21 cellular contexts compared by ENCODE assay signal in genomic region chr1:118132000-118132399, GRCh38. TPM values are rescaled to one million over a fixed set of nuclear protein-coding genes. Genes with fewer than 3 reads are reported as not detected.
DNase-seq lines count a peak whose midpoint lies in the region; ATAC-seq, FAIRE-seq and TF ChIP-seq lines count a peak whose summit lies in the region.
"Had no signal": no experiment of that assay in that cellular context is flagged by ENCODE, and none has a peak within 500 bp of the region (broad histone marks: within the 10 kb centered on the region; RNA-seq: fewer than 3 reads in every experiment).

No MANE protein-coding gene starts in this region.

- H3K4me3 ChIP-seq in K562 (no peak overlapping the region), HepG2 (replicated peaks in 1 of 3; ENCODE audit: insufficient read depth in 1 of 3, low read depth in 2 of 3, low read length in 3 of 3) (no peak overlapping the region), esophagus muscularis mucosa (no peak overlapping the region)
- H3K4me3 ChIP-seq: BLaER1 had no signal

- H3K4me3 Mint-ChIP-seq in T-helper 1 cell treated with Interleukin-12 subunit alpha and Interleukin-12 subunit beta and Interleukin-4 antibody, amounts not matched to agents 30 μg/mL and 1 μg/mL, for 36 hours = no peak overlapping the region
- H3K4me3 Mint-ChIP-seq: CD8-positive, alpha-beta memory T cell; H9; HFFc6 had no signal

- no peak overlapping the region for H3K27ac ChIP-seq in K562 (ENCODE audit: extremely low read depth, low read depth, low read length)
- no peak overlapping the region for H3K27ac ChIP-seq in HepG2 (ENCODE audit: extremely low read length, insufficient read depth, low read length)
- H3K27ac ChIP-seq in esophagus muscularis mucosa (replicated peaks in 1 of 4) = no peak overlapping the region
- H3K27ac ChIP-seq: BLaER1, HL-60 had no signal

- no peak overlapping the region for H3K4me2 ChIP-seq in K562 (ENCODE audit: insufficient read depth, low read length)
- no peak overlapping the region for H3K4me2 ChIP-seq in HepG2 (ENCODE audit: low read depth, low read length)
- H3K4me2 ChIP-seq: BLaER1 had no signal

- H3K4me1 ChIP-seq in K562 (replicated peaks in 1 of 2; ENCODE audit: control insufficient read depth in 2 of 2, insufficient read depth in 2 of 2, low read length in 2 of 2) = no peaks in the 10 kb centered on the region
- H3K4me1 ChIP-seq in HepG2 (ENCODE audit: insufficient read depth, low read length) = no peaks in the 10 kb centered on the region
- H3K4me1 ChIP-seq in esophagus muscularis mucosa = peaks cover 0 to 8% (median 3%) of the 10 kb centered on the region in 4 donors
- H3K4me1 ChIP-seq: BLaER1, Caco-2 had no signal

- peak overlapping the region; percentile 42 for H3K27ac Mint-ChIP-seq in T-helper 1 cell treated with Interleukin-12 subunit alpha and Interleukin-12 subunit beta and Interleukin-4 antibody, amounts not matched to agents 30 μg/mL and 1 μg/mL, for 36 hours
- H3K27ac Mint-ChIP-seq: H9, HFFc6 had no signal

- TF ChIP-seq EP300 in K562 (IDR thresholded peaks at IDR 0.05; ENCODE audit: low read length) = no peak
- TF ChIP-seq EP300 in HepG2 (IDR thresholded peaks at IDR 0.05; ENCODE audit: low read depth in 2 of 2, low read length in 2 of 2) = no peak
- no peak for TF ChIP-seq EP300 in HepG2 (CRISPR knock-in tag; IDR thresholded peaks at IDR 0.05; ENCODE audit: borderline replicate concordance)
- TF ChIP-seq EP300 in esophagus muscularis mucosa (IDR thresholded peaks at IDR 0.05) = no peak

- H3K9me3 ChIP-seq in K562 (replicated peaks; ENCODE audit: control insufficient read depth, insufficient read depth, low read depth, low read length) (no peaks in the 10 kb centered on the region), HepG2 (ENCODE audit: low read length) (no peaks in the 10 kb centered on the region), esophagus muscularis mucosa (no peaks in the 10 kb centered on the region)
- H3K9me3 ChIP-seq: BLaER1, Caco-2 had no signal

- TF ChIP-seq POLR2A in K562 (conservative IDR thresholded peaks at IDR 0.05) (no peak), HepG2 (IDR thresholded peaks at IDR 0.05; ENCODE audit: insufficient read depth in 1 of 2, low read depth in 2 of 2, low read length in 2 of 2) (no peak), esophagus muscularis mucosa (IDR thresholded peaks at IDR 0.05; ENCODE audit: low read depth) (no peak)

- no peaks in the 10 kb centered on the region for H3K9me3 Mint-ChIP-seq in T-helper 1 cell treated with Interleukin-12 subunit alpha and Interleukin-12 subunit beta and Interleukin-4 antibody, amounts not matched to agents 30 μg/mL and 1 μg/mL, for 36 hours
- H3K9me3 Mint-ChIP-seq: CD8-positive, alpha-beta memory T cell; H9; HFFc6 had no signal

- FAIRE-seq in K562 (lab: Jason Lieb, UNC) (no peak), HepG2 (lab: Jason Lieb, UNC) (no peak)
- FAIRE-seq: GM12892, GM19239 had no signal

- no peaks in the 10 kb centered on the region for H3K9me1 ChIP-seq in K562 (ENCODE audit: control insufficient read depth, insufficient read depth, low read length)

- H3K79me2 ChIP-seq in K562 (ENCODE audit: control insufficient read depth, insufficient read depth, low read length) (no peaks in the 10 kb centered on the region), HepG2 (ENCODE audit: insufficient read depth, low read length) (no peaks in the 10 kb centered on the region)

- H3K27me3 Mint-ChIP-seq in T-helper 1 cell treated with Interleukin-12 subunit alpha and Interleukin-12 subunit beta and Interleukin-4 antibody, amounts not matched to agents 30 μg/mL and 1 μg/mL, for 36 hours (ENCODE audit: low read depth) = peaks cover 14% of the 10 kb centered on the region

- POLR2A ChIA-PET in K562 (lab: Yijun Ruan, JAX) (no interaction called here), HepG2 (lab: Yijun Ruan, JAX) (no interaction called here)

- peaks cover 5% of the 10 kb centered on the region for H3K4me1 Mint-ChIP-seq in T-helper 1 cell treated with Interleukin-12 subunit alpha and Interleukin-12 subunit beta and Interleukin-4 antibody, amounts not matched to agents 30 μg/mL and 1 μg/mL, for 36 hours (ENCODE audit: low read depth)
- H3K4me1 Mint-ChIP-seq: CD8-positive, alpha-beta memory T cell had no signal

- H3K27me3 ChIP-seq in K562 (ENCODE audit: control insufficient read depth in 2 of 2, insufficient read depth in 2 of 2, low read length in 2 of 2) = no peaks in the 10 kb centered on the region
- no peaks in the 10 kb centered on the region for H3K27me3 ChIP-seq in HepG2 (ENCODE audit: control insufficient read depth in 1 of 2, insufficient read depth in 2 of 2, low read length in 2 of 2)
- H3K27me3 ChIP-seq in esophagus muscularis mucosa = peaks cover 0 to 7% (median 0%) of the 10 kb centered on the region in 4 donors
- H3K27me3 ChIP-seq: BLaER1 had no signal

- no peaks in the 10 kb centered on the region for H3K36me3 ChIP-seq in K562 (ENCODE audit: control insufficient read depth, insufficient read depth, low read length)
- H3K36me3 ChIP-seq in HepG2 (replicated peaks in 1 of 2; ENCODE audit: control insufficient read depth in 1 of 2, insufficient read depth in 2 of 2, low read length in 2 of 2) = no peaks in the 10 kb centered on the region
- H3K36me3 ChIP-seq in esophagus muscularis mucosa = no peaks in the 10 kb centered on the region
- H3K36me3 ChIP-seq: BLaER1 had no signal

- TF ChIP-seq CTCF in K562 (IDR thresholded peaks at IDR 0.05 in 2 of 3, conservative IDR thresholded peaks at IDR 0.05 in 1 of 3; ENCODE audit: insufficient read depth in 2 of 3, low read depth in 1 of 3, low read length in 3 of 3) (no peak), HepG2 (CRISPR knock-in tag; IDR thresholded peaks at IDR 0.05) (peak; percentile 19; the same call in 1 of the 2 replicates), esophagus muscularis mucosa (IDR thresholded peaks at IDR 0.05) (no peak)

- H3K9ac ChIP-seq in K562 (ENCODE audit: insufficient read depth in 1 of 2, low read depth in 2 of 2, low read length in 2 of 2) = no peak overlapping the region
- H3K9ac ChIP-seq in HepG2 (ENCODE audit: insufficient read depth, low read depth, low read length) = no peak overlapping the region
- H3K9ac ChIP-seq: BLaER1 had no signal

- DNase-seq in T-helper 1 cell (no peak), K562 (ENCODE audit: extremely low read depth in 1 of 4, low spot score in 3 of 4) (peak in 2 of 4 experiments; percentile 18 to 27), HepG2 (ENCODE audit: low spot score) (peak; percentile 12), NOMO-1 treated with DMSO at 0.1 percent for 48 hours (lab: John Stamatoyannopoulos, UW; ENCODE audit: unreplicated experiment) (no peak), esophagus muscularis mucosa (ENCODE audit: extremely low spot score) (no peak)
- DNase-seq: 8988T; AML-193; CD8-positive, alpha-beta memory T cell; DMS79; GOT3; H9; HFFc6; IMR-90; KG1 had no signal

- WGBS in K562 (ENCODE audit: insufficient coverage, low coverage, missing lambda C conversion rate) = under 1% methylated on average over 5 of the region's 5 CpGs
- WGBS in HepG2 (ENCODE audit: low lambda C conversion rate) = 33% methylated on average over 5 of the region's 5 CpGs
- 99% methylated on average over 5 of the region's 5 CpGs for WGBS in esophagus muscularis mucosa

- peak in 1 of 2 experiments; percentile 26; a peak in 1 of 4 replicates for TF ChIP-seq RAD21 in K562 (CRISPR knock-in tag; conservative IDR thresholded peaks at IDR 0.05 in 1 of 2, IDR thresholded peaks at IDR 0.05 in 1 of 2)
- no peak for TF ChIP-seq RAD21 in HepG2 (CRISPR knock-in tag; IDR thresholded peaks at IDR 0.05)

- H3K36me3 Mint-ChIP-seq in T-helper 1 cell treated with Interleukin-12 subunit alpha and Interleukin-12 subunit beta and Interleukin-4 antibody, amounts not matched to agents 30 μg/mL and 1 μg/mL, for 36 hours (ENCODE audit: low read depth) = no peaks in the 10 kb centered on the region
- H3K36me3 Mint-ChIP-seq: CD8-positive, alpha-beta memory T cell had no signal

- in situ Hi-C loops in K562 (cut with MboI) (no loop called here), HepG2 (cut with HindIII; ENCODE audit: extremely low pct_ligation_motif_present, low pct_unique_long_range_greater_than_20kb) (no loop called here)

- BruUV-seq in K562 (replicated peaks; lab: Mats Ljungman, UMichigan) (no TSS peak), HepG2 (replicated peaks; lab: Mats Ljungman, UMichigan) (no TSS peak)

- CTCF ChIA-PET in K562 (lab: Yijun Ruan, JAX; ENCODE audit: low intra/inter-chr PET ratio) = no interaction called here
- CTCF ChIA-PET in HepG2 (lab: Yijun Ruan, JAX; ENCODE audit: low intra/inter-chr PET ratio, low total read pairs) = no interaction called here

- ATAC-seq in K562 (peak; percentile 89), HepG2 (peak; percentile 88), HG02852 (IDR thresholded peaks at IDR 0.05; ENCODE audit: unreplicated experiment) (no peak)

- no peak overlapping the region for H2AFZ ChIP-seq in K562 (ENCODE audit: low read depth, low read length)
- no peak overlapping the region for H2AFZ ChIP-seq in HepG2 (ENCODE audit: low read length)

- intact Hi-C loops in K562 (cut with micrococcal nuclease) = no loop called here
- intact Hi-C loops in HepG2 (cut with micrococcal nuclease; ENCODE audit: unreplicated experiment) = no loop called here
- intact Hi-C loops in esophagus muscularis mucosa (cut with DNase I) = no loop called here

- H4K20me1 ChIP-seq in K562 (replicated peaks; ENCODE audit: control insufficient read depth, insufficient read depth, low read length) (no peaks in the 10 kb centered on the region), HepG2 (ENCODE audit: insufficient read depth, low read length) (no peaks in the 10 kb centered on the region)
- H4K20me1 ChIP-seq: BLaER1 had no signal

RNA-seq across cellular contexts. Expression of gene SPAG17, which starts 53.0 kb away (rescaled TPM):
- total RNA-seq in K562 (2011; cell fraction: chromatin; rRNA removed; ENCODE audit: low replicate concordance) = 1.5 and 1.9 TPM in 2 replicates
- total RNA-seq in K562 (2011; cell fraction: nucleolus; rRNA removed) = 3.2 TPM in 1 of 2 replicates, not detected in the other
- 1.5 and 1.7 TPM in 2 replicates for total RNA-seq in K562 (2011; cell fraction: nucleoplasm; rRNA removed)
- 0.33 and 2.0 TPM in 2 replicates for total RNA-seq in K562 (2014; rRNA removed)
- 0.91 and 0.99 TPM in 2 replicates for total RNA-seq in K562 (2014; rRNA removed; fragmentation: Illumina TruSeq; extraction: Trizol)
- total RNA-seq in K562 (2015; rRNA removed; fragmentation: Illumina TruSeq; extraction: Trizol) = 0.79 and 2.1 TPM in 2 replicates
- 0.63 and 1.3 TPM in 2 replicates for total RNA-seq in K562 (2021)
- 0.07 TPM in 1 of 2 replicates, not detected in the other for polyA plus RNA-seq in K562 (2011; rRNA removed)
- polyA plus RNA-seq in K562 (2011; cell fraction: cytosol; rRNA removed) = 0.21 TPM in 1 of 2 replicates, not detected in the other
- 0.29 and 3.2 TPM in 2 replicates for polyA plus RNA-seq in K562 (2011; cell fraction: nucleus; rRNA removed)
- polyA plus RNA-seq in K562 (2012) = 1.7 and 2.9 TPM in 2 replicates
- 0.98 and 1.5 TPM in 2 replicates for polyA plus RNA-seq in K562 (2014; fragmentation: Illumina TruSeq; extraction: Trizol)
- 1 to 10 TPM in 1 of 2 experiments, under 1 TPM in 1; 0.95 to 1.5 TPM for polyA plus RNA-seq in K562 (2014; fragmentation: Nextera tagmentation; extraction: Ambion mirVana)
- 0.22 and 1.5 TPM in 2 replicates for polyA plus RNA-seq in K562 (2014; rRNA removed)
- 0.53 and 0.54 TPM in 2 replicates for polyA minus RNA-seq in K562 (2011; rRNA and poly(A)+ RNA removed)
- polyA minus RNA-seq in K562 (2011; cell fraction: cytosol; rRNA and poly(A)+ RNA removed) = not detected in 2 replicates
- 2.3 TPM in 1 of 2 replicates, not detected in the other for polyA minus RNA-seq in K562 (2011; cell fraction: nucleus; rRNA and poly(A)+ RNA removed)
- total RNA-seq in HepG2 (2016; rRNA removed; fragmentation: Illumina TruSeq; extraction: Trizol) = not detected in 2 replicates
- not detected in 2 replicates for total RNA-seq in HepG2 (2016; cell fraction: cytosol; rRNA removed; fragmentation: Illumina TruSeq; extraction: Trizol; ENCODE audit: low read depth)
- total RNA-seq in HepG2 (2016; cell fraction: insoluble cytoplasmic fraction; rRNA removed; fragmentation: Illumina TruSeq; extraction: Trizol) = not detected in 2 replicates
- total RNA-seq in HepG2 (2016; cell fraction: membrane; rRNA removed; fragmentation: Illumina TruSeq; extraction: Trizol) = not detected in 2 replicates
- not detected in 2 replicates for total RNA-seq in HepG2 (2016; cell fraction: nucleus; rRNA removed; fragmentation: Illumina TruSeq; extraction: Trizol)
- not detected in 2 replicates for polyA plus RNA-seq in HepG2 (2011; rRNA removed)
- not detected in 2 replicates for polyA plus RNA-seq in HepG2 (2011; cell fraction: cytosol; rRNA removed)
- polyA plus RNA-seq in HepG2 (2011; cell fraction: nucleus; rRNA removed) = not detected in 2 replicates
- polyA plus RNA-seq in HepG2 (2012) = not detected in 2 replicates
- polyA plus RNA-seq in HepG2 (2016; cell fraction: cytosol; fragmentation: Illumina TruSeq; extraction: Trizol; ENCODE audit: low read depth) = not detected in 2 replicates
- not detected in 2 replicates for polyA plus RNA-seq in HepG2 (2016; cell fraction: insoluble cytoplasmic fraction; fragmentation: Illumina TruSeq; extraction: Trizol; ENCODE audit: low read depth)
- polyA plus RNA-seq in HepG2 (2016; cell fraction: membrane; fragmentation: Illumina TruSeq; extraction: Trizol; ENCODE audit: low read depth) = not detected in 2 replicates
- polyA plus RNA-seq in HepG2 (2016; cell fraction: nucleus; fragmentation: Illumina TruSeq; extraction: Trizol; ENCODE audit: insufficient read depth, low read depth) = not detected in 2 replicates
- not detected in 2 replicates for polyA minus RNA-seq in HepG2 (2011; rRNA and poly(A)+ RNA removed; ENCODE audit: low replicate concordance)
- not detected in 2 replicates for polyA minus RNA-seq in HepG2 (2011; cell fraction: cytosol; rRNA and poly(A)+ RNA removed)
- polyA minus RNA-seq in HepG2 (2011; cell fraction: nucleus; rRNA and poly(A)+ RNA removed) = not detected in 2 replicates
- under 1 TPM in 2 of 4 donors, not detected in 2; 0.17 to 0.23 TPM for total RNA-seq in esophagus muscularis mucosa
- total RNA-seq: Caco-2; CD8-positive, alpha-beta memory T cell; HFFc6; IMR-90 had no signal
- polyA plus RNA-seq: CD8-positive, alpha-beta memory T cell had no signal
